In genomic region chr11:724063-724732, GRCh38 we compare ENCODE assay signal across 15 cellular contexts. TPM values are rescaled to one million over a fixed set of nuclear protein-coding genes. Genes with fewer than 3 reads are reported as not detected.
DNase-seq lines count a peak whose midpoint lies in the region; ATAC-seq lines count a peak whose summit lies in the region.
"Had no signal": no experiment of that assay in that cellular context is flagged by ENCODE, and none has a peak within 500 bp of the region (broad histone marks: within the 10 kb centered on the region; RNA-seq: fewer than 3 reads in every experiment).

No MANE protein-coding gene starts in this region.

- H3K4me3 ChIP-seq in H7 (ENCODE audit: insufficient read depth, low read depth, low read length) (no peak overlapping the region), neuronal stem cell (ENCODE audit: low read length in 2 of 2) (peak overlapping the region in 1 of 2 donors; percentile 31)

- H3K27me3 Mint-ChIP-seq in activated naive CD4-positive, alpha-beta T cell treated with anti-CD3 and anti-CD28 coated beads, Interleukin-2, amount 10 ng/mL, durations not matched to agents 7 days and 5 days = peaks cover 59% of the 10 kb centered on the region
- peaks cover 6% of the 10 kb centered on the region for H3K27me3 Mint-ChIP-seq in activated T-helper 17 cell treated with anti-CD3 and anti-CD28 coated beads, Interleukin-2, amount 50 U/mL, for 72 hours

- no peak overlapping the region for H3K9ac ChIP-seq in neuronal stem cell (ENCODE audit: low read depth, low read length, poor library complexity)

- H3K27me3 ChIP-seq in H7 (ENCODE audit: control insufficient read depth, insufficient read depth, low read length) (peaks cover 26% of the 10 kb centered on the region), neuronal stem cell (ENCODE audit: control insufficient read depth in 3 of 3, insufficient read depth in 3 of 3, low read depth in 1 of 3, low read length in 3 of 3) (peaks cover 6 to 82% (median 54%) of the 10 kb centered on the region in 3 experiments)

- no peak for ATAC-seq in activated T-helper 17 cell treated with anti-CD3 and anti-CD28 coated beads, Interleukin-2, amount 50 U/mL, for 72 hours (replicated peaks)

- H2AK5ac ChIP-seq in neuronal stem cell (ENCODE audit: low read depth, low read length) = peak overlapping the region; percentile 93

- H3K27ac Mint-ChIP-seq in activated naive CD4-positive, alpha-beta T cell treated with anti-CD3 and anti-CD28 coated beads, Interleukin-2, amount 10 ng/mL, durations not matched to agents 7 days and 5 days = no peak overlapping the region
- no peak overlapping the region for H3K27ac Mint-ChIP-seq in activated T-helper 17 cell treated with anti-CD3 and anti-CD28 coated beads, Interleukin-2, amount 50 U/mL, for 72 hours
- H3K27ac Mint-ChIP-seq: stimulated activated naive B cell treated with anti-CD40 and anti-IgM and Interleukin-4, amounts not matched to agents 10 μg/mL and 1 μg/mL and 100 μg/mL, for 72 hours had no signal

- peaks cover 7 to 14% of the 10 kb centered on the region in 2 donors for H3K4me1 ChIP-seq in neuronal stem cell (ENCODE audit: control insufficient read depth in 2 of 2, insufficient read depth in 1 of 2, low read depth in 1 of 2, low read length in 2 of 2)

- no peak overlapping the region for H3K4me2 ChIP-seq in neuronal stem cell (ENCODE audit: insufficient read depth, low read length, poor library complexity, severe bottlenecking)

- no peaks in the 10 kb centered on the region for H3K36me3 ChIP-seq in H7 (replicated peaks; ENCODE audit: control insufficient read depth, insufficient read depth, low read length)
- H3K36me3 ChIP-seq in neuronal stem cell (replicated peaks in 1 of 2; ENCODE audit: control insufficient read depth in 2 of 2, insufficient read depth in 2 of 2, low read length in 2 of 2) = no peaks in the 10 kb centered on the region

- H3K9me3 ChIP-seq in neuronal stem cell (replicated peaks in 1 of 2; ENCODE audit: control insufficient read depth in 2 of 2, insufficient read depth in 1 of 2, low read depth in 1 of 2, low read length in 2 of 2) = no peaks in the 10 kb centered on the region

- no CpG with 5 or more reads among the region's 18 CpGs for WGBS in neuronal stem cell (ENCODE audit: extremely low coverage in 2 of 2, insufficient read length in 2 of 2, insufficient replicate concordance in 1 of 2), 2 donors

- no peaks in the 10 kb centered on the region for H3K9me3 Mint-ChIP-seq in activated naive CD4-positive, alpha-beta T cell treated with anti-CD3 and anti-CD28 coated beads, Interleukin-2, amount 10 ng/mL, durations not matched to agents 7 days and 5 days
- H3K9me3 Mint-ChIP-seq in activated T-helper 17 cell treated with anti-CD3 and anti-CD28 coated beads, Interleukin-2, amount 50 U/mL, for 72 hours = no peaks in the 10 kb centered on the region
- H3K9me3 Mint-ChIP-seq: stimulated activated naive B cell treated with anti-CD40 and anti-IgM and Interleukin-4, amounts not matched to agents 10 μg/mL and 1 μg/mL and 100 μg/mL, for 72 hours had no signal

- H3K4me3 Mint-ChIP-seq in activated naive CD4-positive, alpha-beta T cell treated with anti-CD3 and anti-CD28 coated beads, Interleukin-2, amount 10 ng/mL, durations not matched to agents 7 days and 5 days = peak overlapping the region; percentile 38
- H3K4me3 Mint-ChIP-seq in activated T-helper 17 cell treated with anti-CD3 and anti-CD28 coated beads, Interleukin-2, amount 50 U/mL, for 72 hours = peak overlapping the region; percentile 67

- no peak overlapping the region for H3K14ac ChIP-seq in neuronal stem cell (ENCODE audit: low read length)

- peak overlapping the region; percentile 44 for H3K23ac ChIP-seq in neuronal stem cell (ENCODE audit: low read depth, low read length, poor library complexity)

- H3K4me1 Mint-ChIP-seq in activated naive CD4-positive, alpha-beta T cell treated with anti-CD3 and anti-CD28 coated beads, Interleukin-2, amount 10 ng/mL, durations not matched to agents 7 days and 5 days = peaks cover 35% of the 10 kb centered on the region
- peaks cover 5% of the 10 kb centered on the region for H3K4me1 Mint-ChIP-seq in activated T-helper 17 cell treated with anti-CD3 and anti-CD28 coated beads, Interleukin-2, amount 50 U/mL, for 72 hours

- peak overlapping the region; percentile 67 for H2BK120ac ChIP-seq in neuronal stem cell (ENCODE audit: low read depth, low read length)

- H2BK15ac ChIP-seq in neuronal stem cell (ENCODE audit: low read length) = peak overlapping the region; percentile 69

- CTCF ChIA-PET in activated naive CD4-positive, alpha-beta T cell treated with anti-CD3 and anti-CD28 coated beads, Interleukin-2, amount 10 ng/mL, durations not matched to agents 7 days and 5 days (lab: Charles Lee) = interaction anchor here (0.7 to 5.6 kb wide), 9 partner anchors 20 to 169 kb away, joined by 3 to 42 read pairs (median 5); no protein-coding TSS in a partner anchor

- H3K27ac ChIP-seq in neuronal stem cell (replicated peaks; ENCODE audit: low read length) = no peak overlapping the region

- peak overlapping the region; percentile 17 for H4K8ac ChIP-seq in neuronal stem cell (ENCODE audit: low read depth, low read length)

- no peak for DNase-seq in activated naive CD4-positive, alpha-beta T cell treated with anti-CD3 and anti-CD28 coated beads, Interleukin-2, amount 10 ng/mL, durations not matched to agents 7 days and 5 days
- no peak for DNase-seq in activated naive CD4-positive, alpha-beta T cell treated with anti-CD3 and anti-CD28 coated beads, Interleukin-2, amount 50 U/mL, for 16 hours
- DNase-seq in H7 (peak; percentile 80), neuronal stem cell (ENCODE audit: low spot score) (no peak), dermis blood vessel endothelial cell (no peak), anterior cingulate cortex (lab: John Stamatoyannopoulos, UW) (no peak), kidney glomerular epithelial cell (lab: John Stamatoyannopoulos, UW) (no peak)
- DNase-seq: central memory CD4-positive, alpha-beta T cell; DMS79 treated with DMSO at 0.1 percent for 48 hours; foreskin melanocyte; mammary epithelial cell; NCI-H1417; occipital lobe; stimulated activated naive B cell treated with anti-CD40 and anti-IgM and Interleukin-4, amounts not matched to agents 10 μg/mL and 1 μg/mL and 100 μg/mL, for 72 hours had no signal

- H4K91ac ChIP-seq in neuronal stem cell (ENCODE audit: low read depth, low read length, poor library complexity) = no peak overlapping the region

- H2AFZ ChIP-seq in neuronal stem cell (ENCODE audit: low read length) = no peak overlapping the region

- peak overlapping the region; percentile 64 for H3K18ac ChIP-seq in neuronal stem cell (ENCODE audit: low read length)

- H2BK12ac ChIP-seq in neuronal stem cell (ENCODE audit: low read length) = peak overlapping the region; percentile 94

- H3K36me3 Mint-ChIP-seq in activated naive CD4-positive, alpha-beta T cell treated with anti-CD3 and anti-CD28 coated beads, Interleukin-2, amount 10 ng/mL, durations not matched to agents 7 days and 5 days = no peaks in the 10 kb centered on the region
- H3K36me3 Mint-ChIP-seq in activated T-helper 17 cell treated with anti-CD3 and anti-CD28 coated beads, Interleukin-2, amount 50 U/mL, for 72 hours (ENCODE audit: low read depth) = no peaks in the 10 kb centered on the region
- H3K36me3 Mint-ChIP-seq: stimulated activated naive B cell treated with anti-CD40 and anti-IgM and Interleukin-4, amounts not matched to agents 10 μg/mL and 1 μg/mL and 100 μg/mL, for 72 hours had no signal

- peak overlapping the region; percentile 60 for H2BK5ac ChIP-seq in neuronal stem cell (ENCODE audit: low read length)

- no peak overlapping the region for H3K4ac ChIP-seq in neuronal stem cell (ENCODE audit: low read length)

- H3K79me1 ChIP-seq in neuronal stem cell (ENCODE audit: low read depth, low read length) = no peaks in the 10 kb centered on the region

RNA-seq across cellular contexts. Expression of gene EPS8L2, which starts 18.2 kb away (rescaled TPM):
- total RNA-seq in H7 (2014; rRNA removed; shearing (Covaris generic)) = 3.7 and 18.8 TPM in 2 replicates
- 10 to 100 TPM; 23.6 to 34.6 TPM for total RNA-seq in activated T-helper 17 cell treated with anti-CD3 and anti-CD28 coated beads, Interleukin-2, amount 50 U/mL, for 72 hours
- 6.7 TPM for polyA plus RNA-seq in neuronal stem cell (2013, experiment 1 of 2)
- 6.7 TPM for polyA plus RNA-seq in neuronal stem cell (2013, experiment 2 of 2)
- total RNA-seq in dermis blood vessel endothelial cell = 2.7 and 3.1 TPM in 2 replicates

RNA-seq across cellular contexts. Expression of gene TALDO1, which starts 23.1 kb away (rescaled TPM):
- 264 and 269 TPM in 2 replicates for total RNA-seq in H7 (2014; rRNA removed; shearing (Covaris generic))
- total RNA-seq in activated T-helper 17 cell treated with anti-CD3 and anti-CD28 coated beads, Interleukin-2, amount 50 U/mL, for 72 hours = 100 to 1,000 TPM; 131 to 255 TPM
- 111 TPM for polyA plus RNA-seq in neuronal stem cell (2013, experiment 1 of 2)
- 112 TPM for polyA plus RNA-seq in neuronal stem cell (2013, experiment 2 of 2)
- total RNA-seq in dermis blood vessel endothelial cell = 115 and 149 TPM in 2 replicates

RNA-seq across cellular contexts. Expression of gene TMEM80, which starts 28.6 kb away (rescaled TPM):
- 27.0 and 36.0 TPM in 2 replicates for total RNA-seq in H7 (2014; rRNA removed; shearing (Covaris generic))
- 10 to 100 TPM; 11.7 to 14.6 TPM for total RNA-seq in activated T-helper 17 cell treated with anti-CD3 and anti-CD28 coated beads, Interleukin-2, amount 50 U/mL, for 72 hours
- polyA plus RNA-seq in neuronal stem cell (2013, experiment 1 of 2) = 20.9 TPM
- polyA plus RNA-seq in neuronal stem cell (2013, experiment 2 of 2) = 21.7 TPM
- 10.7 and 12.4 TPM in 2 replicates for total RNA-seq in dermis blood vessel endothelial cell

RNA-seq across cellular contexts. Expression of gene DEAF1, which starts 29.2 kb away (rescaled TPM):
- 69.0 and 74.6 TPM in 2 replicates for total RNA-seq in H7 (2014; rRNA removed; shearing (Covaris generic))
- 10 to 100 TPM; 43.2 to 56.0 TPM for total RNA-seq in activated T-helper 17 cell treated with anti-CD3 and anti-CD28 coated beads, Interleukin-2, amount 50 U/mL, for 72 hours
- 37.2 TPM for polyA plus RNA-seq in neuronal stem cell (2013, experiment 1 of 2)
- polyA plus RNA-seq in neuronal stem cell (2013, experiment 2 of 2) = 37.3 TPM
- total RNA-seq in dermis blood vessel endothelial cell = 36.8 and 40.8 TPM in 2 replicates

RNA-seq across cellular contexts. Expression of gene GATD1, which starts 53.1 kb away (rescaled TPM):
- 48.7 and 54.6 TPM in 2 replicates for total RNA-seq in H7 (2014; rRNA removed; shearing (Covaris generic))
- 10 to 100 TPM; 42.3 to 60.9 TPM for total RNA-seq in activated T-helper 17 cell treated with anti-CD3 and anti-CD28 coated beads, Interleukin-2, amount 50 U/mL, for 72 hours
- 45.2 TPM for polyA plus RNA-seq in neuronal stem cell (2013, experiment 1 of 2)
- 42.6 TPM for polyA plus RNA-seq in neuronal stem cell (2013, experiment 2 of 2)
- 19.6 and 23.4 TPM in 2 replicates for total RNA-seq in dermis blood vessel endothelial cell
